ENCODE assay signal across 1 cellular context in the genomic region with DNA sequence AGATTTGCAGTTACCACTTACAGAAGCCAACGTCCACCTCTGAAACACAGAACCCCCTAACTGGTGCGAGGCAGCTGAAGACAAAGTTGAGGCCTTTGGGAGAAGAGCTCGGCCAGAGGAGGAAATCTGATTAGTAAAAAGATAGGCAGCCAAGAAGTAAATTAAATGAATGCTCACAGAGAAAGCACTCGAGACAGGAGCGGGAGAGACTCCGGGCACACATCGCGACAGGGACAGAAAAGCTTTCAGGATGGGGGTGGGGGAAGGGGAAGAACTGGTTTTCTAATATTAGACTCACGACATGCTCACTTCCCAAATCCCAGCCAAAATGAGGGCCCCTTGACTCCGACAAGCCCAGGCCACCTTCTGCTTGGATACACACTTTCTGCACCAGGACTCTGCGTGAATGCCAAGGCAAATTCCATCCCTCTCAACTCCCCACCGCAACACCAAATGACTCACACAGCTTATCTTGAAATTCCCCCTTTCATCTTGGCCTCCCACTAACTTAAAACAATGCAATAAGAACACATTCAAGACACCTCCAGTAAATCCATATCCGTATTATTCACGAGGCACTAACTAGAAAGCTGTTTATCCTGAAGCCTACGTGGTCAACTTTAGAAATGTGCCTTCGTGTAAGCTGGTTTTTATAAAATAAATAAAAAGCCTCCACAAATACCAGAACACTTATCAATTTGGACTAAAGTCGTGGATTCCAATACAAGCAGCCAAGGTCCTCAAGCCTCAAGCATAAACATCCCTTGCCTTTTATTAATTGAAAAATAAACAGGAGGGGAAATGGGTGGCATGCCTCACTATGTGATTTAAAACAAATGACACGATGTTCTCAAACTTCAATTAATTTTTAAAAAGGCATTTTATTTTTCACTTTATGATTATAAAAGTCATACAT.
A peak's percentile ranks its signal among the peaks of the same experiment; 100 is the strongest.
TF ChIP-seq lines count a peak whose summit lies in the region.

No MANE protein-coding gene starts in this region.

TF ChIP-seq in HepG2, 621 proteins besides CTCF, POLR2A, EP300 and RAD21 (continues in another document):
- TF ChIP-seq ELF3 (CRISPR knock-in tag; IDR thresholded peaks at IDR 0.05): 0 out of 2 replicates have a peak, but pooled peaks have one; percentile 25
- TF ChIP-seq RARA (CRISPR knock-in tag; IDR thresholded peaks at IDR 0.05): peak; percentile 44; the same call in 1 of the 2 replicates
- TF ChIP-seq, protein P1, sequence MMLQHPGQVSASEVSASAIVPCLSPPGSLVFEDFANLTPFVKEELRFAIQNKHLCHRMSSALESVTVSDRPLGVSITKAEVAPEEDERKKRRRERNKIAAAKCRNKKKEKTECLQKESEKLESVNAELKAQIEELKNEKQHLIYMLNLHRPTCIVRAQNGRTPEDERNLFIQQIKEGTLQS (CRISPR knock-in tag; IDR thresholded peaks at IDR 0.05): peak; percentile 83
- no peak for TF ChIP-seq CBX5 (CRISPR knock-in tag; IDR thresholded peaks at IDR 0.05; ENCODE audit: borderline replicate concordance)
- TF ChIP-seq CBFB (CRISPR knock-in tag; IDR thresholded peaks at IDR 0.05): 0 out of 2 replicates have a peak, but pooled peaks have one; percentile 43
- TF ChIP-seq, protein P2, sequence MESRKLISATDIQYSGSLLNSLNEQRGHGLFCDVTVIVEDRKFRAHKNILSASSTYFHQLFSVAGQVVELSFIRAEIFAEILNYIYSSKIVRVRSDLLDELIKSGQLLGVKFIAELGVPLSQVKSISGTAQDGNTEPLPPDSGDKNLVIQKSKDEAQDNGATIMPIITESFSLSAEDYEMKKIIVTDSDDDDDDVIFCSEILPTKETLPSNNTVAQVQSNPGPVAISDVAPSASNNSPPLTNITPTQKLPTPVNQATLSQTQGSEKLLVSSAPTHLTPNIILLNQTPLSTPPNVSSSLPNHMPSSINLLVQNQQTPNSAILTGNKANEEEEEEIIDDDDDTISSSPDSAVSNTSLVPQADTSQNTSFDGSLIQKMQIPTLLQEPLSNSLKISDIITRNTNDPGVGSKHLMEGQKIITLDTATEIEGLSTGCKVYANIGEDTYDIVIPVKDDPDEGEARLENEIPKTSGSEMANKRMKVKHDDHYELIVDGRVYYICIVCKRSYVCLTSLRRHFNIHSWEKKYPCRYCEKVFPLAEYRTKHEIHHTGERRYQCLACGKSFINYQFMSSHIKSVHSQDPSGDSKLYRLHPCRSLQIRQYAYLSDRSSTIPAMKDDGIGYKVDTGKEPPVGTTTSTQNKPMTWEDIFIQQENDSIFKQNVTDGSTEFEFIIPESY (CRISPR knock-in tag; IDR thresholded peaks at IDR 0.05): peak; percentile 8; the same call in 1 of the 2 replicates
- peak; percentile 89 for TF ChIP-seq JUNB (CRISPR knock-in tag; IDR thresholded peaks at IDR 0.05; ENCODE audit: borderline replicate concordance)
- TF ChIP-seq IKZF4 (CRISPR knock-in tag; IDR thresholded peaks at IDR 0.05; ENCODE audit: borderline replicate concordance, low read depth, not compliant biosample characterization): no peak
- TF ChIP-seq SOX5 (CRISPR knock-in tag; IDR thresholded peaks at IDR 0.05; ENCODE audit: borderline replicate concordance): peak; percentile 94
- no peak for TF ChIP-seq SP1 (IDR thresholded peaks at IDR 0.05)
- no peak for TF ChIP-seq SP1 (CRISPR knock-in tag; IDR thresholded peaks at IDR 0.05)
- TF ChIP-seq SOX13 (IDR thresholded peaks at IDR 0.05): peak; percentile 84
- peak in 1 of 2 experiments; percentile 95; a peak in 2 of 4 replicates for TF ChIP-seq SOX13 (CRISPR knock-in tag; conservative IDR thresholded peaks at IDR 0.05 in 1 of 2, IDR thresholded peaks at IDR 0.05 in 1 of 2)
- TF ChIP-seq SOX6 (IDR thresholded peaks at IDR 0.05): no peak
- peak; percentile 84 for TF ChIP-seq SOX6 (CRISPR knock-in tag; IDR thresholded peaks at IDR 0.05)
- TF ChIP-seq, protein P3, sequence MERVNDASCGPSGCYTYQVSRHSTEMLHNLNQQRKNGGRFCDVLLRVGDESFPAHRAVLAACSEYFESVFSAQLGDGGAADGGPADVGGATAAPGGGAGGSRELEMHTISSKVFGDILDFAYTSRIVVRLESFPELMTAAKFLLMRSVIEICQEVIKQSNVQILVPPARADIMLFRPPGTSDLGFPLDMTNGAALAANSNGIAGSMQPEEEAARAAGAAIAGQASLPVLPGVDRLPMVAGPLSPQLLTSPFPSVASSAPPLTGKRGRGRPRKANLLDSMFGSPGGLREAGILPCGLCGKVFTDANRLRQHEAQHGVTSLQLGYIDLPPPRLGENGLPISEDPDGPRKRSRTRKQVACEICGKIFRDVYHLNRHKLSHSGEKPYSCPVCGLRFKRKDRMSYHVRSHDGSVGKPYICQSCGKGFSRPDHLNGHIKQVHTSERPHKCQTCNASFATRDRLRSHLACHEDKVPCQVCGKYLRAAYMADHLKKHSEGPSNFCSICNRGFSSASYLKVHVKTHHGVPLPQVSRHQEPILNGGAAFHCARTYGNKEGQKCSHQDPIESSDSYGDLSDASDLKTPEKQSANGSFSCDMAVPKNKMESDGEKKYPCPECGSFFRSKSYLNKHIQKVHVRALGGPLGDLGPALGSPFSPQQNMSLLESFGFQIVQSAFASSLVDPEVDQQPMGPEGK (CRISPR knock-in tag; IDR thresholded peaks at IDR 0.05): 0 out of 2 replicates have a peak, but pooled peaks have one; percentile 24
- TF ChIP-seq TBX3 (IDR thresholded peaks at IDR 0.05; ENCODE audit: borderline replicate concordance): peak; percentile 76; the same call in 1 of the 2 replicates
- TF ChIP-seq, protein P4, sequence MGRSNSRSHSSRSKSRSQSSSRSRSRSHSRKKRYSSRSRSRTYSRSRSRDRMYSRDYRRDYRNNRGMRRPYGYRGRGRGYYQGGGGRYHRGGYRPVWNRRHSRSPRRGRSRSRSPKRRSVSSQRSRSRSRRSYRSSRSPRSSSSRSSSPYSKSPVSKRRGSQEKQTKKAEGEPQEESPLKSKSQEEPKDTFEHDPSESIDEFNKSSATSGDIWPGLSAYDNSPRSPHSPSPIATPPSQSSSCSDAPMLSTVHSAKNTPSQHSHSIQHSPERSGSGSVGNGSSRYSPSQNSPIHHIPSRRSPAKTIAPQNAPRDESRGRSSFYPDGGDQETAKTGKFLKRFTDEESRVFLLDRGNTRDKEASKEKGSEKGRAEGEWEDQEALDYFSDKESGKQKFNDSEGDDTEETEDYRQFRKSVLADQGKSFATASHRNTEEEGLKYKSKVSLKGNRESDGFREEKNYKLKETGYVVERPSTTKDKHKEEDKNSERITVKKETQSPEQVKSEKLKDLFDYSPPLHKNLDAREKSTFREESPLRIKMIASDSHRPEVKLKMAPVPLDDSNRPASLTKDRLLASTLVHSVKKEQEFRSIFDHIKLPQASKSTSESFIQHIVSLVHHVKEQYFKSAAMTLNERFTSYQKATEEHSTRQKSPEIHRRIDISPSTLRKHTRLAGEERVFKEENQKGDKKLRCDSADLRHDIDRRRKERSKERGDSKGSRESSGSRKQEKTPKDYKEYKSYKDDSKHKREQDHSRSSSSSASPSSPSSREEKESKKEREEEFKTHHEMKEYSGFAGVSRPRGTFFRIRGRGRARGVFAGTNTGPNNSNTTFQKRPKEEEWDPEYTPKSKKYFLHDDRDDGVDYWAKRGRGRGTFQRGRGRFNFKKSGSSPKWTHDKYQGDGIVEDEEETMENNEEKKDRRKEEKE (IDR thresholded peaks at IDR 0.05): no peak
- TF ChIP-seq RCOR2 (CRISPR knock-in tag; IDR thresholded peaks at IDR 0.05): 0 out of 2 replicates have a peak, but pooled peaks have one; percentile 26
- TF ChIP-seq, protein P5, sequence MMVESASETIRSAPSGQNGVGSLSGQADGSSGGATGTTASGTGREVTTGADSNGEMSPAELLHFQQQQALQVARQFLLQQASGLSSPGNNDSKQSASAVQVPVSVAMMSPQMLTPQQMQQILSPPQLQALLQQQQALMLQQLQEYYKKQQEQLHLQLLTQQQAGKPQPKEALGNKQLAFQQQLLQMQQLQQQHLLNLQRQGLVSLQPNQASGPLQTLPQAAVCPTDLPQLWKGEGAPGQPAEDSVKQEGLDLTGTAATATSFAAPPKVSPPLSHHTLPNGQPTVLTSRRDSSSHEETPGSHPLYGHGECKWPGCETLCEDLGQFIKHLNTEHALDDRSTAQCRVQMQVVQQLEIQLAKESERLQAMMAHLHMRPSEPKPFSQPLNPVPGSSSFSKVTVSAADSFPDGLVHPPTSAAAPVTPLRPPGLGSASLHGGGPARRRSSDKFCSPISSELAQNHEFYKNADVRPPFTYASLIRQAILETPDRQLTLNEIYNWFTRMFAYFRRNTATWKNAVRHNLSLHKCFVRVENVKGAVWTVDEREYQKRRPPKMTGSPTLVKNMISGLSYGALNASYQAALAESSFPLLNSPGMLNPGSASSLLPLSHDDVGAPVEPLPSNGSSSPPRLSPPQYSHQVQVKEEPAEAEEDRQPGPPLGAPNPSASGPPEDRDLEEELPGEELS (CRISPR knock-in tag; IDR thresholded peaks at IDR 0.05): peak; percentile 47; the same call in 1 of the 2 replicates
- TF ChIP-seq, protein P6, sequence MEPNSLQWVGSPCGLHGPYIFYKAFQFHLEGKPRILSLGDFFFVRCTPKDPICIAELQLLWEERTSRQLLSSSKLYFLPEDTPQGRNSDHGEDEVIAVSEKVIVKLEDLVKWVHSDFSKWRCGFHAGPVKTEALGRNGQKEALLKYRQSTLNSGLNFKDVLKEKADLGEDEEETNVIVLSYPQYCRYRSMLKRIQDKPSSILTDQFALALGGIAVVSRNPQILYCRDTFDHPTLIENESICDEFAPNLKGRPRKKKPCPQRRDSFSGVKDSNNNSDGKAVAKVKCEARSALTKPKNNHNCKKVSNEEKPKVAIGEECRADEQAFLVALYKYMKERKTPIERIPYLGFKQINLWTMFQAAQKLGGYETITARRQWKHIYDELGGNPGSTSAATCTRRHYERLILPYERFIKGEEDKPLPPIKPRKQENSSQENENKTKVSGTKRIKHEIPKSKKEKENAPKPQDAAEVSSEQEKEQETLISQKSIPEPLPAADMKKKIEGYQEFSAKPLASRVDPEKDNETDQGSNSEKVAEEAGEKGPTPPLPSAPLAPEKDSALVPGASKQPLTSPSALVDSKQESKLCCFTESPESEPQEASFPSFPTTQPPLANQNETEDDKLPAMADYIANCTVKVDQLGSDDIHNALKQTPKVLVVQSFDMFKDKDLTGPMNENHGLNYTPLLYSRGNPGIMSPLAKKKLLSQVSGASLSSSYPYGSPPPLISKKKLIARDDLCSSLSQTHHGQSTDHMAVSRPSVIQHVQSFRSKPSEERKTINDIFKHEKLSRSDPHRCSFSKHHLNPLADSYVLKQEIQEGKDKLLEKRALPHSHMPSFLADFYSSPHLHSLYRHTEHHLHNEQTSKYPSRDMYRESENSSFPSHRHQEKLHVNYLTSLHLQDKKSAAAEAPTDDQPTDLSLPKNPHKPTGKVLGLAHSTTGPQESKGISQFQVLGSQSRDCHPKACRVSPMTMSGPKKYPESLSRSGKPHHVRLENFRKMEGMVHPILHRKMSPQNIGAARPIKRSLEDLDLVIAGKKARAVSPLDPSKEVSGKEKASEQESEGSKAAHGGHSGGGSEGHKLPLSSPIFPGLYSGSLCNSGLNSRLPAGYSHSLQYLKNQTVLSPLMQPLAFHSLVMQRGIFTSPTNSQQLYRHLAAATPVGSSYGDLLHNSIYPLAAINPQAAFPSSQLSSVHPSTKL (CRISPR knock-in tag; IDR thresholded peaks at IDR 0.05): peak; percentile 82
- peak; percentile 97 for TF ChIP-seq FOSL2 (CRISPR knock-in tag; IDR thresholded peaks at IDR 0.05)
- TF ChIP-seq TCF7 (IDR thresholded peaks at IDR 0.05; ENCODE audit: low read depth): peak; percentile 74
- TF ChIP-seq GATAD1 (CRISPR knock-in tag; IDR thresholded peaks at IDR 0.05): 0 out of 2 replicates have a peak, but pooled peaks have one; percentile 23
- TF ChIP-seq, protein P7, sequence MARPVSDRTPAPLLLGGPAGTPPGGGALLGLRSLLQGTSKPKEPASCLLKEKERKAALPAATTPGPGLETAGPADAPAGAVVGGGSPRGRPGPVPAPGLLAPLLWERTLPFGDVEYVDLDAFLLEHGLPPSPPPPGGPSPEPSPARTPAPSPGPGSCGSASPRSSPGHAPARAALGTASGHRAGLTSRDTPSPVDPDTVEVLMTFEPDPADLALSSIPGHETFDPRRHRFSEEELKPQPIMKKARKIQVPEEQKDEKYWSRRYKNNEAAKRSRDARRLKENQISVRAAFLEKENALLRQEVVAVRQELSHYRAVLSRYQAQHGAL (CRISPR knock-in tag; IDR thresholded peaks at IDR 0.05; ENCODE audit: not compliant biosample characterization): no peak
- TF ChIP-seq HMG20A (CRISPR knock-in tag; IDR thresholded peaks at IDR 0.05; ENCODE audit: borderline replicate concordance): peak; percentile 70; the same call in 1 of the 2 replicates
- no peak for TF ChIP-seq ZFP1 (CRISPR knock-in tag; IDR thresholded peaks at IDR 0.05)
- TF ChIP-seq, protein P8, sequence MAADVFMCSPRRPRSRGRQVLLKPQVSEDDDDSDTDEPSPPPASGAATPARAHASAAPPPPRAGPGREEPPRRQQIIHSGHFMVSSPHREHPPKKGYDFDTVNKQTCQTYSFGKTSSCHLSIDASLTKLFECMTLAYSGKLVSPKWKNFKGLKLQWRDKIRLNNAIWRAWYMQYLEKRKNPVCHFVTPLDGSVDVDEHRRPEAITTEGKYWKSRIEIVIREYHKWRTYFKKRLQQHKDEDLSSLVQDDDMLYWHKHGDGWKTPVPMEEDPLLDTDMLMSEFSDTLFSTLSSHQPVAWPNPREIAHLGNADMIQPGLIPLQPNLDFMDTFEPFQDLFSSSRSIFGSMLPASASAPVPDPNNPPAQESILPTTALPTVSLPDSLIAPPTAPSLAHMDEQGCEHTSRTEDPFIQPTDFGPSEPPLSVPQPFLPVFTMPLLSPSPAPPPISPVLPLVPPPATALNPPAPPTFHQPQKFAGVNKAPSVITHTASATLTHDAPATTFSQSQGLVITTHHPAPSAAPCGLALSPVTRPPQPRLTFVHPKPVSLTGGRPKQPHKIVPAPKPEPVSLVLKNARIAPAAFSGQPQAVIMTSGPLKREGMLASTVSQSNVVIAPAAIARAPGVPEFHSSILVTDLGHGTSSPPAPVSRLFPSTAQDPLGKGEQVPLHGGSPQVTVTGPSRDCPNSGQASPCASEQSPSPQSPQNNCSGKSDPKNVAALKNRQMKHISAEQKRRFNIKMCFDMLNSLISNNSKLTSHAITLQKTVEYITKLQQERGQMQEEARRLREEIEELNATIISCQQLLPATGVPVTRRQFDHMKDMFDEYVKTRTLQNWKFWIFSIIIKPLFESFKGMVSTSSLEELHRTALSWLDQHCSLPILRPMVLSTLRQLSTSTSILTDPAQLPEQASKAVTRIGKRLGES (CRISPR knock-in tag; IDR thresholded peaks at IDR 0.05; ENCODE audit: borderline replicate concordance): no peak
- 0 out of 2 replicates have a peak, but pooled peaks have one; percentile 13 for TF ChIP-seq CEBPG (CRISPR knock-in tag; IDR thresholded peaks at IDR 0.05)
- peak; percentile 50; the same call in 1 of the 2 replicates for TF ChIP-seq TBX2 (CRISPR knock-in tag; IDR thresholded peaks at IDR 0.05; ENCODE audit: borderline replicate concordance)
- no peak for TF ChIP-seq MEIS1 (CRISPR knock-in tag; IDR thresholded peaks at IDR 0.05; ENCODE audit: borderline replicate concordance)
- TF ChIP-seq, protein P9, sequence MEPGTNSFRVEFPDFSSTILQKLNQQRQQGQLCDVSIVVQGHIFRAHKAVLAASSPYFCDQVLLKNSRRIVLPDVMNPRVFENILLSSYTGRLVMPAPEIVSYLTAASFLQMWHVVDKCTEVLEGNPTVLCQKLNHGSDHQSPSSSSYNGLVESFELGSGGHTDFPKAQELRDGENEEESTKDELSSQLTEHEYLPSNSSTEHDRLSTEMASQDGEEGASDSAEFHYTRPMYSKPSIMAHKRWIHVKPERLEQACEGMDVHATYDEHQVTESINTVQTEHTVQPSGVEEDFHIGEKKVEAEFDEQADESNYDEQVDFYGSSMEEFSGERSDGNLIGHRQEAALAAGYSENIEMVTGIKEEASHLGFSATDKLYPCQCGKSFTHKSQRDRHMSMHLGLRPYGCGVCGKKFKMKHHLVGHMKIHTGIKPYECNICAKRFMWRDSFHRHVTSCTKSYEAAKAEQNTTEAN (CRISPR knock-in tag; conservative IDR thresholded peaks at IDR 0.05): no peak
